In the genomic region with DNA sequence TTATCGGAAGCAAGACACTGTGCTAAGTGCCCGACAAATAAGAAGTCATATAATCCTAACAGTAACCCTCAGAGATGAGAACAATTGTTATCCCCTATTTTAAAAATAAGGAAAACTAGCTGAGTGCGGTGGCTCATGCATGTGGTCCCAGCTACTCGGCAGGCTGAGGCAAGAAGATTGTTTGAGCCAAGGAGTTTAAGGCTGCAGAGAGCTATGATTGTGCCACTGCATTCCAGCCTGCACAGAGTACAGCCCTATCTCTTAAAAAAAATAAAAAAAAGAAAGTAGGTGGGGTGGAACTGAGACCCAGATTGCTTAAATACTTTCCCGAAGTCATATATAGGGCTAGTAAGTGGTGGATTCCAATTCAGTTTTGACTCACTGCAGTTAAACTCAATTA, we compare ENCODE assay signal across 17 cellular contexts.
DNase-seq lines count a peak whose midpoint lies in the region; ATAC-seq and TF ChIP-seq lines count a peak whose summit lies in the region.
"Had no signal": no experiment of that assay in that cellular context is flagged by ENCODE, and none has a peak within 500 bp of the region (broad histone marks: within the 10 kb centered on the region; RNA-seq: fewer than 3 reads in every experiment).

No MANE protein-coding gene starts in this region.

- H4K20me1 ChIP-seq in PC-3 (ENCODE audit: low read length) = no peaks in the 10 kb centered on the region

- H3K27ac Mint-ChIP-seq in natural killer cell treated with Interleukin-12 subunit alpha and Interleukin-12 subunit beta and Interleukin-15 and Interleukin-18, amount 100 ng/mL, for 72 hours = peak overlapping the region; percentile 76 to 94
- H3K27ac Mint-ChIP-seq: activated CD8-positive, alpha-beta T cell treated with anti-CD3 and anti-CD28 coated beads, Interleukin-2, amount 10 ng/mL, durations not matched to agents 7 days and 5 days; T-helper 1 cell treated with Interleukin-12 subunit alpha and Interleukin-12 subunit beta and Interleukin-4 antibody, amounts not matched to agents 30 μg/mL and 1 μg/mL, for 36 hours had no signal

- H3K9me2 ChIP-seq in PC-3 (replicated peaks; ENCODE audit: low read length) = no peaks in the 10 kb centered on the region

- no peak overlapping the region for H2AFZ ChIP-seq in PC-3 (ENCODE audit: low read length)

- ATAC-seq in PC-3 = no peak
- ATAC-seq in natural killer cell treated with Interleukin-12 subunit alpha and Interleukin-12 subunit beta and Interleukin-15 and Interleukin-18, amount 100 ng/mL, for 72 hours = peak in 1 of 2 donors; percentile 12
- ATAC-seq in HG03442 (IDR thresholded peaks at IDR 0.05; ENCODE audit: unreplicated experiment) = no peak
- ATAC-seq in HG03354 (IDR thresholded peaks at IDR 0.05; ENCODE audit: poor library complexity, severe bottlenecking, unreplicated experiment) = no peak
- ATAC-seq: lower lobe of right lung had no signal

- TF ChIP-seq CTCF in PC-3 (conservative IDR thresholded peaks at IDR 0.05; ENCODE audit: low read depth, low read length) (no peak), epithelial cell of esophagus (IDR thresholded peaks at IDR 0.05; ENCODE audit: insufficient read depth, low read depth, low read length, missing control alignments) (no peak), right atrium auricular region (IDR thresholded peaks at IDR 0.05) (no peak)

- H3K9me3 ChIP-seq in PC-3 (ENCODE audit: low read length) (no peaks in the 10 kb centered on the region), right atrium auricular region (no peaks in the 10 kb centered on the region)
- H3K9me3 ChIP-seq: adrenal gland, lower lobe of right lung, thyroid gland had no signal

- H3K27me3 ChIP-seq in PC-3 (ENCODE audit: low read length) (no peaks in the 10 kb centered on the region), right atrium auricular region (no peaks in the 10 kb centered on the region)
- H3K27me3 ChIP-seq: adrenal gland, thyroid gland had no signal

- H3K27me3 Mint-ChIP-seq in natural killer cell treated with Interleukin-12 subunit alpha and Interleukin-12 subunit beta and Interleukin-15 and Interleukin-18, amount 100 ng/mL, for 72 hours = no peaks in the 10 kb centered on the region
- H3K27me3 Mint-ChIP-seq: naive B cell had no signal

- BruUV-seq in PC-3 (replicated peaks; lab: Mats Ljungman, UMichigan) = no TSS peak

- H3K36me3 Mint-ChIP-seq in natural killer cell treated with Interleukin-12 subunit alpha and Interleukin-12 subunit beta and Interleukin-15 and Interleukin-18, amount 100 ng/mL, for 72 hours = no peaks in the 10 kb centered on the region
- H3K36me3 Mint-ChIP-seq: naive B cell had no signal

- CTCF ChIA-PET in PC-3 (lab: Charles Lee) = no interaction called here

- H3K36me3 ChIP-seq in PC-3 (ENCODE audit: low read depth, low read length) (no peaks in the 10 kb centered on the region), right atrium auricular region (no peaks in the 10 kb centered on the region)
- H3K36me3 ChIP-seq: adrenal gland, lower lobe of right lung, thyroid gland had no signal

- no peak overlapping the region for H3K9ac ChIP-seq in PC-3 (ENCODE audit: low read length)

- POLR2A ChIA-PET in PC-3 (lab: Charles Lee; ENCODE audit: unreplicated experiment) = interaction anchor here (0.7 kb wide), 1 partner anchor 38 kb away, joined by 4 read pairs; no protein-coding TSS in a partner anchor

- no peak overlapping the region; the same call in 1 of the 2 replicates for H3K4me3 ChIP-seq in PC-3 (ENCODE audit: low read length)
- H3K4me3 ChIP-seq in epithelial cell of esophagus (ENCODE audit: low read length) = no peak overlapping the region
- H3K4me3 ChIP-seq in right atrium auricular region = no peak overlapping the region
- H3K4me3 ChIP-seq: adrenal gland, lower lobe of right lung, thyroid gland had no signal

- H3K4me3 Mint-ChIP-seq in natural killer cell treated with Interleukin-12 subunit alpha and Interleukin-12 subunit beta and Interleukin-15 and Interleukin-18, amount 100 ng/mL, for 72 hours = peak overlapping the region; percentile 85

- intact Hi-C loops in PC-3 (cut with micrococcal nuclease) = no loop called here

- no peaks in the 10 kb centered on the region for H3K79me2 ChIP-seq in PC-3 (ENCODE audit: low read length)

- no peak overlapping the region for H3K27ac ChIP-seq in PC-3 (ENCODE audit: low read length)
- no peak overlapping the region for H3K27ac ChIP-seq in right atrium auricular region
- H3K27ac ChIP-seq: adrenal gland, C4-2B, lower lobe of right lung, thyroid gland had no signal

- H3F3A ChIP-seq in PC-3 (ENCODE audit: low read length, unreplicated experiment) = no peaks in the 10 kb centered on the region

- H3K4me1 Mint-ChIP-seq in natural killer cell treated with Interleukin-12 subunit alpha and Interleukin-12 subunit beta and Interleukin-15 and Interleukin-18, amount 100 ng/mL, for 72 hours (ENCODE audit: low read depth in 2 of 2) = peaks cover 35 to 41% of the 10 kb centered on the region in 2 donors

- no peaks in the 10 kb centered on the region for H3K9me3 Mint-ChIP-seq in natural killer cell treated with Interleukin-12 subunit alpha and Interleukin-12 subunit beta and Interleukin-15 and Interleukin-18, amount 100 ng/mL, for 72 hours
- H3K9me3 Mint-ChIP-seq: naive B cell; T-helper 1 cell treated with Interleukin-12 subunit alpha and Interleukin-12 subunit beta and Interleukin-4 antibody, amounts not matched to agents 30 μg/mL and 1 μg/mL, for 36 hours had no signal

- DNase-seq in EH (ENCODE audit: low read depth) = peak; percentile 75
- no peak for DNase-seq in PC-3
- DNase-seq in epithelial cell of esophagus (ENCODE audit: low read depth) = peak; percentile 19
- no peak for DNase-seq in natural killer cell treated with Interleukin-12 subunit alpha and Interleukin-12 subunit beta and Interleukin-15 and Interleukin-18, amount 100 ng/mL, for 72 hours (ENCODE audit: low spot score)
- DNase-seq in right atrium auricular region (ENCODE audit: low spot score) = no peak
- DNase-seq: adrenal gland, DMS79, lower lobe of right lung, NCI-H1417, posterior cingulate gyrus, thyroid gland had no signal

- peak overlapping the region; percentile 57 for H3K4me2 ChIP-seq in PC-3 (ENCODE audit: low read length)

- H3K4me1 ChIP-seq in PC-3 (ENCODE audit: insufficient read depth, low read length) = peaks cover 38% of the 10 kb centered on the region
- no peaks in the 10 kb centered on the region for H3K4me1 ChIP-seq in right atrium auricular region
- H3K4me1 ChIP-seq: adrenal gland, lower lobe of right lung had no signal

Comparison
In these comparisons a context has a peak if more than half of its experiments do, and no peak if none do; other contexts are left out.
1. DNase-seq: peak in EH (single experiment) and epithelial cell of esophagus (single experiment); none in PC-3 (single experiment), natural killer cell treated with Interleukin-12 subunit alpha and Interleukin-12 subunit beta and Interleukin-15 and Interleukin-18, amount 100 ng/mL, for 72 hours (single experiment) and right atrium auricular region (single experiment).